Comparison of ENCODE assay signal across 1 cellular context in the genomic region with DNA sequence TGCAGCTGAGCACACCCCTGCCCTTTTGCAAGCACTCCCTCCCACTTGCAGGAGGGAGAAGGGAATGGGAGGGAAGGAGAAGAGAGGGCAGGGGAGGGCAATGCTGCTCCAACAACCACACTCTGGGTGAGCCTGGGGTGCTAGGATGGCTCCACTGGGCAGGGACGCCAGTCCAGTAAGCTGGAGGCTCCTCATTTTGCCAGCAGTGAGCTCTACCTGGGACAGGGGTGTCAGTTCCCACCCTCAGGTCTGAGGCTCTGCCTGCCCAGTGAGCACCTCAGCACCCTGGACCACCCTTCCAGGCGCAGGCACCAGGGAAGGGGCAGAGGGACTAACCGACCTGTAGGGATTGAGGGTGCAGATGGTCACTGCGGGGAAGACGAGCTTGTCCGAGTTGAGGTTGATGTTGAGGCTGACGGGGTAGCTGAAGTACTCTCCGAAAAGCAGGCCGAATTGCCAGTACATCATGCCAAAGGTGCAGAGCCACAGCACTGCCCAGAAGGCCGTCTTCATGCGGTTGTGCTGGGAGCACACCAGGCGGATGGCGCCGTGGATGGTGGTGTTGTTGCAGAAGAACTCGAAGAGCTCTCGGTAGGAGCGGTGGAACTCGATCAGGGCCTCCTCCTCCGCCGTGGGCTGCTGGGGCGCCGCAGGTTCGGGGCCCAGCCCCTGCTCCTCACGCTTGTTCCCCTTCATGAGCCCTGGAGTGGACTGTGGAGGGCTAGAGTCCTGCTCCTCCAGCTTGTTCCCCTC.
TF ChIP-seq lines count a peak whose summit lies in the region.

No MANE protein-coding gene starts in this region.

TF ChIP-seq in SK-N-SH treated with all-trans-retinoic acid at 6 μM for 48 hours, 23 proteins besides CTCF, POLR2A, EP300 and RAD21 (continued from another document):
- TF ChIP-seq, protein P1, sequence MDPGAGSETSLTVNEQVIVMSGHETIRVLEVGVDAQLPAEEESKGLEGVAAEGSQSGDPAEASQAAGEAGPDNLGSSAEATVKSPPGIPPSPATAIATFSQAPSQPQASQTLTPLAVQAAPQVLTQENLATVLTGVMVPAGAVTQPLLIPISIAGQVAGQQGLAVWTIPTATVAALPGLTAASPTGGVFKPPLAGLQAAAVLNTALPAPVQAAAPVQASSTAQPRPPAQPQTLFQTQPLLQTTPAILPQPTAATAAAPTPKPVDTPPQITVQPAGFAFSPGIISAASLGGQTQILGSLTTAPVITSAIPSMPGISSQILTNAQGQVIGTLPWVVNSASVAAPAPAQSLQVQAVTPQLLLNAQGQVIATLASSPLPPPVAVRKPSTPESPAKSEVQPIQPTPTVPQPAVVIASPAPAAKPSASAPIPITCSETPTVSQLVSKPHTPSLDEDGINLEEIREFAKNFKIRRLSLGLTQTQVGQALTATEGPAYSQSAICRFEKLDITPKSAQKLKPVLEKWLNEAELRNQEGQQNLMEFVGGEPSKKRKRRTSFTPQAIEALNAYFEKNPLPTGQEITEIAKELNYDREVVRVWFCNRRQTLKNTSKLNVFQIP (CRISPR knock-in tag; IDR thresholded peaks at IDR 0.05; ENCODE audit: borderline replicate concordance, low read depth), result no peak
- TF ChIP-seq ISL1 (CRISPR knock-in tag; IDR thresholded peaks at IDR 0.05), result no peak
- no peak for TF ChIP-seq OSR1 (CRISPR knock-in tag; IDR thresholded peaks at IDR 0.05)
